Comparison of ENCODE assay signal across 8 cellular contexts in genomic region chr10:35058134-35058533, GRCh38. TPM values are rescaled to one million over a fixed set of nuclear protein-coding genes. Genes with fewer than 3 reads are reported as not detected.
DNase-seq lines count a peak whose midpoint lies in the region; ATAC-seq, FAIRE-seq and TF ChIP-seq lines count a peak whose summit lies in the region.

No MANE protein-coding gene starts in this region.

- no peak for TF ChIP-seq CTCF in D721Med (IDR thresholded peaks at IDR 0.05; ENCODE audit: insufficient read depth, missing control alignments)
- TF ChIP-seq CTCF in coronary artery (IDR thresholded peaks at IDR 0.05) = no peak

- peaks cover 10% of the 10 kb centered on the region for H3K36me3 ChIP-seq in SJCRH30

- H3K27ac ChIP-seq in SJCRH30 (peak overlapping the region; percentile 53), coronary artery (no peak overlapping the region)

- DNase-seq in ELR (ENCODE audit: low read depth) = peak; percentile 95
- DNase-seq in SJCRH30 = peak; percentile 17 to 31
- peak; percentile 67 for DNase-seq in islet precursor cell
- no peak for DNase-seq in NCI-H2171 treated with DMSO at 0.1 percent for 48 hours (lab: John Stamatoyannopoulos, UW)
- DNase-seq in D721Med (ENCODE audit: insufficient read length, low spot score) = no peak
- no peak for DNase-seq in coronary artery (ENCODE audit: low spot score)
- no peak for DNase-seq in mesenteric fat pad (ENCODE audit: low spot score)

- no peak for FAIRE-seq in D721Med (lab: Jason Lieb, UNC)

- peak; percentile 56 for ATAC-seq in HG02610 (IDR thresholded peaks at IDR 0.05; ENCODE audit: unreplicated experiment)

- no peaks in the 10 kb centered on the region for H3K9me3 ChIP-seq in SJCRH30 (replicated peaks)

- H3K4me3 ChIP-seq in SJCRH30 = no peak overlapping the region
- H3K4me3 ChIP-seq in coronary artery = no peak overlapping the region

- H3K27me3 ChIP-seq in SJCRH30 = no peaks in the 10 kb centered on the region

- peaks cover 9% of the 10 kb centered on the region for H3K4me1 ChIP-seq in SJCRH30

RNA-seq across cellular contexts. Expression of gene CUL2, which starts 32.0 kb away (rescaled TPM):
- 46.7 and 51.4 TPM in 2 replicates for total RNA-seq in SJCRH30 (2014; rRNA removed; shearing (Covaris generic))
- 28.2 TPM for total RNA-seq in mesenteric fat pad

Comparison
In these comparisons a context has a peak if more than half of its experiments do, and no peak if none do; other contexts are left out.
1. DNase-seq: peak in ELR (single experiment), SJCRH30 (2 of 2) and islet precursor cell (single experiment); none in NCI-H2171 treated with DMSO at 0.1 percent for 48 hours (single experiment), D721Med (single experiment), coronary artery (single experiment) and mesenteric fat pad (single experiment).